Comparison of ENCODE assay signal across 17 cellular contexts in genomic region chr10:102602272-102603045, GRCh38. TPM values are rescaled to one million over a fixed set of nuclear protein-coding genes. Genes with fewer than 3 reads are reported as not detected.
A peak's percentile ranks its signal among the peaks of the same experiment; 100 is the strongest.
DNase-seq lines count a peak whose midpoint lies in the region; ATAC-seq, FAIRE-seq and TF ChIP-seq lines count a peak whose summit lies in the region.
"Had no signal": no experiment of that assay in that cellular context is flagged by ENCODE, and none has a peak within 500 bp of the region (broad histone marks: within the 10 kb centered on the region; RNA-seq: fewer than 3 reads in every experiment).

No MANE protein-coding gene starts in this region.

- TF ChIP-seq CTCF in cardiac muscle cell (IDR thresholded peaks at IDR 0.05; ENCODE audit: low read depth, low read length) (no peak), pancreas (IDR thresholded peaks at IDR 0.05) (no peak), upper lobe of left lung (IDR thresholded peaks at IDR 0.05) (no peak), dorsolateral prefrontal cortex (IDR thresholded peaks at IDR 0.05 in 54 of 56, conservative IDR thresholded peaks at IDR 0.05 in 2 of 56; ENCODE audit: low read depth in 1 of 56, partially characterized antibody in 56 of 56) (no peak), colonic mucosa (IDR thresholded peaks at IDR 0.05) (no peak)

- intact Hi-C loops in pancreas (cut with DNase I) (no loop called here), dorsolateral prefrontal cortex (cut with DNase I) (no loop called here), colonic mucosa (cut with DNase I) (no loop called here)

- H3K36me3 ChIP-seq in cardiac muscle cell (peaks cover 5% of the 10 kb centered on the region), pancreas (peaks cover 0 to 2% (median 0%) of the 10 kb centered on the region in 3 donors), upper lobe of left lung (peaks cover 0 to 29% (median 5%) of the 10 kb centered on the region in 4 donors), colonic mucosa (no peaks in the 10 kb centered on the region)

- no peak for TF ChIP-seq POLR2A in upper lobe of left lung (IDR thresholded peaks at IDR 0.05)

- H3K27me3 ChIP-seq in cardiac muscle cell (no peaks in the 10 kb centered on the region), pancreas (no peaks in the 10 kb centered on the region), upper lobe of left lung (no peaks in the 10 kb centered on the region), dorsolateral prefrontal cortex (no peaks in the 10 kb centered on the region), colonic mucosa (no peaks in the 10 kb centered on the region)

- no peak overlapping the region for H3K4me3 ChIP-seq in cardiac muscle cell
- no peak overlapping the region for H3K4me3 ChIP-seq in pancreas
- no peak overlapping the region for H3K4me3 ChIP-seq in upper lobe of left lung
- H3K4me3 ChIP-seq in dorsolateral prefrontal cortex = no peak overlapping the region
- no peak overlapping the region for H3K4me3 ChIP-seq in colonic mucosa

- ATAC-seq in pancreas = peak in 3 of 4 donors; percentile 15 to 41 (median 27)
- ATAC-seq in upper lobe of left lung (ENCODE audit: low FRiP score in 2 of 2) = peak in 1 of 2 donors; percentile 75
- ATAC-seq in HG03196 (IDR thresholded peaks at IDR 0.05; ENCODE audit: unreplicated experiment) = no peak
- ATAC-seq in GM19395 (IDR thresholded peaks at IDR 0.05; ENCODE audit: unreplicated experiment) = no peak
- ATAC-seq: left lobe of liver had no signal

- peak in 1 of 2 donors; percentile 86 for DNase-seq in cardiac muscle cell (ENCODE audit: low read depth in 1 of 2, low spot score in 1 of 2)
- no peak for DNase-seq in pancreas
- no peak for DNase-seq in upper lobe of left lung
- no peak for DNase-seq in dorsolateral prefrontal cortex
- DNase-seq in colonic mucosa = no peak
- DNase-seq: activated naive CD4-positive, alpha-beta T cell treated with anti-CD3 and anti-CD28 coated beads, Interleukin-2, amount 50 U/mL, for 16 hours; CD4-positive, alpha-beta memory T cell; dermis blood vessel endothelial cell; GF-D8; NCI-H187; NCI-H774; stimulated activated CD4-positive, alpha-beta T cell treated with anti-CD3 and anti-CD28 coated beads, Interleukin-4, amount 100 ng/mL, for 4 hours; stimulated activated naive CD4-positive, alpha-beta T cell treated with Interleukin-2 at 50 U/mL for 16 hours had no signal

- no peak overlapping the region for H3K9ac ChIP-seq in colonic mucosa (ENCODE audit: low read depth in 2 of 2, low read length in 2 of 2)

- H3K9me3 ChIP-seq in cardiac muscle cell (ENCODE audit: low read depth) (no peaks in the 10 kb centered on the region), pancreas (no peaks in the 10 kb centered on the region), upper lobe of left lung (no peaks in the 10 kb centered on the region), colonic mucosa (no peaks in the 10 kb centered on the region)

- H3K4me1 ChIP-seq in cardiac muscle cell (ENCODE audit: low read depth) (peaks cover 33% of the 10 kb centered on the region), pancreas (no peaks in the 10 kb centered on the region), upper lobe of left lung (peaks cover 35 to 55% (median 52%) of the 10 kb centered on the region in 4 donors), colonic mucosa (no peaks in the 10 kb centered on the region)

- TF ChIP-seq EP300 in upper lobe of left lung (IDR thresholded peaks at IDR 0.05) = no peak

- H3K27ac ChIP-seq in angular gyrus (ENCODE audit: low read depth, low read length) = peak overlapping the region; percentile 11
- H3K27ac ChIP-seq in cardiac muscle cell = peak overlapping the region; percentile 87
- no peak overlapping the region for H3K27ac ChIP-seq in pancreas
- H3K27ac ChIP-seq in upper lobe of left lung = peak overlapping the region; percentile 37 to 82 (median 64)
- H3K27ac ChIP-seq in dorsolateral prefrontal cortex = peak overlapping the region in 2 of 59 donors; percentile 41 to 81
- no peak overlapping the region for H3K27ac ChIP-seq in colonic mucosa

- no peak for FAIRE-seq in pancreas (lab: Jason Lieb, UNC)

- 84 to 88% methylated on average over 4 of the region's 4 CpGs for WGBS in pancreas, 2 donors
- 72 to 78% methylated on average over 4 of the region's 4 CpGs for WGBS in upper lobe of left lung, 2 donors

RNA-seq across cellular contexts. Expression of gene TRIM8, which starts 41.8 kb away (rescaled TPM):
- total RNA-seq in cardiac muscle cell = 100 and 130 TPM in 2 replicates
- 59.8 and 65.6 TPM in 2 replicates for polyA plus RNA-seq in cardiac muscle cell
- total RNA-seq in pancreas = 100 to 1,000 TPM in 1 of 6 donors, 10 to 100 TPM in 5; 65.2 to 106 (median 76.7) TPM
- 10 to 100 TPM; 42.2 to 53.2 TPM for polyA plus RNA-seq in pancreas
- total RNA-seq in upper lobe of left lung = 100 to 1,000 TPM; 162 to 279 (median 177) TPM
- total RNA-seq in dorsolateral prefrontal cortex = 100 to 1,000 TPM in 118 of 120 experiments, 10 to 100 TPM in 2; 95.2 to 308 (median 133) TPM
- total RNA-seq in colonic mucosa = 10 to 100 TPM; 64.9 to 79.6 TPM

Comparison
In these comparisons a context has a peak if more than half of its experiments do, and no peak if none do; other contexts are left out.
1. H3K27ac ChIP-seq: peak in angular gyrus (single experiment), cardiac muscle cell (single experiment) and upper lobe of left lung (4 of 4); none in pancreas (0 of 4) and colonic mucosa (single experiment).
2. ATAC-seq: peak in pancreas (3 of 4); none in HG03196 (single experiment) and GM19395 (single experiment).